Comparison of ENCODE assay signal across 5 cellular contexts in genomic region chr2:9197916-9198315, GRCh38.
"Had no signal": no experiment of that assay in that cellular context is flagged by ENCODE, and none has a peak within 500 bp of the region (broad histone marks: within the 10 kb centered on the region; RNA-seq: fewer than 3 reads in every experiment).

No MANE protein-coding gene starts in this region.

- DNase-seq: GM23248, GOT3, H7, IMR-90, KG1 had no signal
